In the genomic region with DNA sequence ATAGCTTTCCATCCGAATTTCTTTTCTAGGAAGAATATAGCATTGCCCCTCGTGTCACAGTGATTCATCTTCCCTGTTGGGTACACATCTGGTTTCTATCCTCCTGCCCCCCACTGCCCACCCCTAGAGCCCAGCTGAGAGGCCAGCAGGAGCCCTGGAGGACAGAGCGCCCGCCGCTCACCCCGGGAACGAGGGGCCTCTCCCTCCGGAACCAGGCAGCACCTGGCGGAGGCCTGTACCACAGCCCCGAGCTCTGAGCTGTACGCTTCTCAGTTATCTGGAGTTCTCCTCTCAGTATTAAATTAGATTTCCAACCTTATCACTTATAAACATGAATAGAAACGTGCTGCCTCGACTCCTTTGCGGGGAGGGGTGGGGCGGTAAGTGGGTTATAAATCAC, we compare ENCODE assay signal across 36 cellular contexts. TPM values are rescaled to one million over a fixed set of nuclear protein-coding genes. Genes with fewer than 3 reads are reported as not detected.
"Had no signal": no experiment of that assay in that cellular context is flagged by ENCODE, and none has a peak within 500 bp of the region (broad histone marks: within the 10 kb centered on the region; RNA-seq: fewer than 3 reads in every experiment).

No MANE protein-coding gene starts in this region.

- H3K4me3 Mint-ChIP-seq: naive thymus-derived CD8-positive, alpha-beta T cell; nephron progenitor cell; neural crest cell; stimulated activated memory B cell treated with anti-CD40 and anti-IgM and Interleukin-4, amounts not matched to agents 10 μg/mL and 1 μg/mL and 100 μg/mL, for 72 hours; stimulated activated naive CD8-positive, alpha-beta T cell treated with anti-CD3 and anti-CD28 coated beads, Interleukin-15, amount 100 ng/mL, for 72 hours; type B pancreatic cell had no signal

- H3K27me3 ChIP-seq: testis had no signal

- H3K4me1 ChIP-seq: pancreas, psoas muscle, right lobe of liver, spleen, suprapubic skin, testis, tibial artery, transverse colon, upper lobe of right lung, uterus had no signal

- H3K4me1 Mint-ChIP-seq: neural crest cell; stimulated activated memory B cell treated with anti-CD40 and anti-IgM and Interleukin-4, amounts not matched to agents 10 μg/mL and 1 μg/mL and 100 μg/mL, for 72 hours had no signal

- DNase-seq: naive B cell; naive thymus-derived CD8-positive, alpha-beta T cell; nephron progenitor cell; nucleus accumbens; pancreas; psoas muscle; right cardiac atrium; right lobe of liver; spleen; stimulated activated CD4-positive, alpha-beta T cell treated with anti-CD3 and anti-CD28 coated beads, Interleukin-12 subunit alpha, Interleukin-12 subunit beta, amount 100 ng/mL, for 4 hours; stimulated activated CD4-positive, alpha-beta T cell treated with anti-CD3 and anti-CD28 coated beads, Interleukin-1b, Interleukin-23, amount 100 ng/mL, for 48 hours; stimulated activated CD4-positive, alpha-beta T cell treated with anti-CD3 and anti-CD28 coated beads, Interleukin-4, amount 100 ng/mL, for 1 hour; stimulated activated CD4-positive, alpha-beta T cell treated with anti-CD3 and anti-CD28 coated beads, Interleukin-4, amount 100 ng/mL, for 4 hours; stimulated activated CD8-positive, alpha-beta memory T cell treated with anti-CD3 and anti-CD28 coated beads, Interleukin-4, amount 100 ng/mL, for 48 hours; stimulated activated naive CD4-positive, alpha-beta T cell; stimulated activated naive CD8-positive, alpha-beta T cell treated with anti-CD3 and anti-CD28 coated beads, Interleukin-15, amount 100 ng/mL, for 72 hours; stimulated activated naive CD8-positive, alpha-beta T cell treated with anti-CD3 and anti-CD28 coated beads, Interleukin-15, Interleukin-2, amounts not matched to agents 100 U/mL and 50 U/mL, for 24 hours; substantia nigra; testis; transverse colon; upper lobe of right lung; uterus had no signal

- H3K4me3 ChIP-seq: pancreas, psoas muscle, right lobe of liver, skin epidermis, smooth muscle cell, spleen, suprapubic skin, testis, tibial artery, transverse colon, upper lobe of right lung, uterus had no signal

- H3K36me3 ChIP-seq: neutrophil, pancreas, right lobe of liver, spleen, suprapubic skin, tibial artery, transverse colon, upper lobe of right lung, uterus had no signal

- ATAC-seq: naive thymus-derived CD8-positive, alpha-beta T cell; pancreas; psoas muscle; right cardiac atrium; stimulated activated memory B cell treated with anti-CD40 and anti-IgM and Interleukin-4, amounts not matched to agents 10 μg/mL and 1 μg/mL and 100 μg/mL, for 72 hours; stimulated activated naive CD8-positive, alpha-beta T cell treated with anti-CD3 and anti-CD28 coated beads, Interleukin-15, amount 100 ng/mL, for 72 hours; stimulated activated naive CD8-positive, alpha-beta T cell treated with anti-CD3 and anti-CD28 coated beads, Interleukin-15, Interleukin-2, amounts not matched to agents 100 U/mL and 50 U/mL, for 24 hours; upper lobe of right lung had no signal

- H3K9me3 ChIP-seq: neutrophil, pancreas, psoas muscle, right lobe of liver, testis, upper lobe of right lung, uterus had no signal

- H3K27ac ChIP-seq: neutrophil, pancreas, psoas muscle, right lobe of liver, skin epidermis, spleen, suprapubic skin, testis, tibial artery, transverse colon, upper lobe of right lung, uterus had no signal

- H3K27ac Mint-ChIP-seq: naive B cell; nephron progenitor cell; stimulated activated memory B cell treated with anti-CD40 and anti-IgM and Interleukin-4, amounts not matched to agents 10 μg/mL and 1 μg/mL and 100 μg/mL, for 72 hours; stimulated activated naive CD8-positive, alpha-beta T cell treated with anti-CD3 and anti-CD28 coated beads, Interleukin-15, amount 100 ng/mL, for 72 hours; type B pancreatic cell had no signal

RNA-seq across cellular contexts. Expression of a gene that starts 6.0 kb away (rescaled TPM):
- total RNA-seq: naive thymus-derived CD8-positive, alpha-beta T cell; neural crest cell; omental fat pad; osteocyte; pancreas; progenitor cell of endocrine pancreas; psoas muscle; renal cortical epithelial cell; right cardiac atrium; right lobe of liver; smooth muscle cell; spleen; suprapubic skin; transverse colon; upper lobe of right lung; urinary bladder; uterus had no signal
- polyA plus RNA-seq: naive thymus-derived CD8-positive, alpha-beta T cell; pancreas; psoas muscle; right cardiac atrium; smooth muscle cell; spleen; thymus; urinary bladder had no signal
